Comparison of ENCODE assay signal across 20 cellular contexts in genomic region chr11:121119444-121119843, GRCh38. TPM values are rescaled to one million over a fixed set of nuclear protein-coding genes. Genes with fewer than 3 reads are reported as not detected.
A peak's percentile ranks its signal among the peaks of the same experiment; 100 is the strongest.
DNase-seq lines count a peak whose midpoint lies in the region; ATAC-seq and TF ChIP-seq lines count a peak whose summit lies in the region.
"Had no signal": no experiment of that assay in that cellular context is flagged by ENCODE, and none has a peak within 500 bp of the region (broad histone marks: within the 10 kb centered on the region; RNA-seq: fewer than 3 reads in every experiment).

No MANE protein-coding gene starts in this region.

- no peak for TF ChIP-seq POLR2A in right lobe of liver (IDR thresholded peaks at IDR 0.05)

- H3K4me3 ChIP-seq in WERI-Rb-1 (ENCODE audit: low read depth, low read length): no peak overlapping the region
- no peak overlapping the region for H3K4me3 ChIP-seq in right lobe of liver

- H3K27ac ChIP-seq in WERI-Rb-1 (no peak overlapping the region), right lobe of liver (no peak overlapping the region)
- H3K27ac ChIP-seq: RWPE1 had no signal

- DNase-seq in D341Med (ENCODE audit: low spot score) (peak; percentile 63), WERI-Rb-1 (peak; percentile 19), right lobe of liver (no peak), HUDEP-2 (lab: John Stamatoyannopoulos, UW; ENCODE audit: unreplicated experiment in 76 of 76) (no peak)
- DNase-seq: activated CD4-positive, alpha-beta T cell treated with anti-CD3 and anti-CD28 coated beads, Interleukin-2, amount 50 U/mL, for 1 hour; activated gamma-delta T cell; amygdala; DMS 273 treated with DMSO at 0.1 percent for 48 hours; effector CD8-positive, alpha-beta T cell; naive thymus-derived CD8-positive, alpha-beta T cell; NCI-H1048; NCI-H2107; NCI-H774; stimulated activated CD8-positive, alpha-beta memory T cell treated with anti-CD3 and anti-CD28 coated beads, Interleukin-4, amount 100 ng/mL, for 48 hours; SW 1271 had no signal

- H3K36me3 ChIP-seq in WERI-Rb-1: no peaks in the 10 kb centered on the region
- H3K36me3 ChIP-seq in right lobe of liver: no peaks in the 10 kb centered on the region

- no peaks in the 10 kb centered on the region for H3K27me3 ChIP-seq in WERI-Rb-1 (ENCODE audit: insufficient read depth, low read depth, severe bottlenecking)
- no peaks in the 10 kb centered on the region for H3K27me3 ChIP-seq in right lobe of liver

- ATAC-seq in right lobe of liver: peak in 3 of 4 donors; percentile 62 to 86 (median 67)
- no peak for ATAC-seq in HG02885 (IDR thresholded peaks at IDR 0.05; ENCODE audit: poor library complexity, unreplicated experiment)
- ATAC-seq in HG03135 (IDR thresholded peaks at IDR 0.05; ENCODE audit: unreplicated experiment): no peak
- no peak for ATAC-seq in GM19035 (IDR thresholded peaks at IDR 0.05; ENCODE audit: unreplicated experiment)
- ATAC-seq: naive thymus-derived CD8-positive, alpha-beta T cell had no signal

- intact Hi-C loops in right lobe of liver (cut with DNase I): no loop called here

- H3K4me1 ChIP-seq in right lobe of liver: no peaks in the 10 kb centered on the region

- TF ChIP-seq CTCF in LNCAP (IDR thresholded peaks at IDR 0.05) (peak; percentile 45; the same call in 1 of the 2 replicates), WERI-Rb-1 (IDR thresholded peaks at IDR 0.05; ENCODE audit: low read depth, low read length) (peak; percentile 31; the same call in 1 of the 2 replicates), right lobe of liver (IDR thresholded peaks at IDR 0.05) (peak in 3 of 4 donors; percentile 23 to 44 (median 37))

- H3K9me3 ChIP-seq in WERI-Rb-1 (ENCODE audit: severe bottlenecking) (no peaks in the 10 kb centered on the region), right lobe of liver (no peaks in the 10 kb centered on the region)

- 50% methylated on average over 1 of the region's 1 CpG for WGBS in right lobe of liver (ENCODE audit: insufficient coverage, low coverage, low lambda C conversion rate, missing lambda C conversion rate)

RNA-seq across cellular contexts. Expression of gene TECTA, which starts 18.4 kb away (rescaled TPM):
- total RNA-seq in right lobe of liver: 1 to 10 TPM in 1 of 6 experiments, under 1 TPM in 5; 0.24 to 1.2 (median 0.52) TPM

Comparison
In these comparisons a context has a peak if more than half of its experiments do, and no peak if none do; other contexts are left out.
1. DNase-seq: peak in D341Med (single experiment) and WERI-Rb-1 (single experiment); none in right lobe of liver (0 of 3) and HUDEP-2 (0 of 76).
2. ATAC-seq: peak in right lobe of liver (3 of 4); none in HG02885 (single experiment), HG03135 (single experiment) and GM19035 (single experiment).
3. Peak in every context shown above with its lines, with median percentiles within 50 percentile points of each other: CTCF ChIP-seq.